Comparison of ENCODE assay signal across 14 cellular contexts in the genomic region with DNA sequence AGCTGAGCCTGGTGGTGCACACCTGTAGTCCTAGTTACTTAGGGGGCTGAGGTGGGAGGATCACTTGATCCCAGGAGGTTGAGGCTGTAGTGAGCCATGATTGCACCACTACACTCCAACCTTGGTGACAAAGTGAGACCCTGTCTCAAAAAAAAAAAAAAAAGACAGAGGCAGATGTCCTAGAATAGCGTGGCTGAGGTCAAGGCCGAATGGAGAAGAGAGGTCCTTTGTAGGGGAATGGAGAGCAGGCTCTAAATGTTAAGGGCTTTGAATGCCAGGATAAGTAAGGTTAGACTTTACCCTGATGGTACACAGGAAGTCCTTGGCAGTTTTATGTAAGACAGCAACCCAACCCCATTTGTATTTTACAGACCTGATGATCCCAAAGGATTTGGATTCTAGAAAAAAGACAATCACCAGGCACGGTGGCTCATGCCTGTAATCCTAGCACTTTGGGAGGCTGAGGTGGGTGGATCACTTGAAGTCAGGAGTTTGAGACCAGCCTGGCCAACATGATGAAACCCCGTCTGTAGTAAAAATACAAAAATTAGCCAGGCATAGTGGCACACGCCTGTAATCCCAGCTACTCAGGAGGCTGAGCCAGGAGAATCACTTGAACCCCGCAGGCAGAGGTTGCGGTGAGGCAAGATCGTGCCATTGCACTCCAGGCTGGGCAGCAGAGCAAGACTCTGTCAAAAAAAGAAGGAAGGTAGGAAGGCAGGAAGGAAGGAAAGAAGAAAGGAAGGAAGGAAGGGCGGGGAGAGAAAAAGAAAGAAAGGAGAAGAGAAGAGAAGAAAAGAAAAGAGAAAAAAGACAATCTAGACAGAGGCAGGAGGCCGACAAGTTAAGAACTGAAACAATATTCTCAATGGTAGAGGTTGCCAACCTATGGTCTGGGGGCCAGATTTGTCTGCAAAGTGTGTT. TPM values are rescaled to one million over a fixed set of nuclear protein-coding genes. Genes with fewer than 3 reads are reported as not detected.
DNase-seq lines count a peak whose midpoint lies in the region; ATAC-seq and TF ChIP-seq lines count a peak whose summit lies in the region.
"Had no signal": no experiment of that assay in that cellular context is flagged by ENCODE, and none has a peak within 500 bp of the region (broad histone marks: within the 10 kb centered on the region; RNA-seq: fewer than 3 reads in every experiment).

No MANE protein-coding gene starts in this region.

- H3K4me3 ChIP-seq in Karpas-422 (ENCODE audit: low read length) (peak overlapping the region; percentile 48), foreskin fibroblast (ENCODE audit: low read depth in 1 of 2, low read length in 2 of 2) (no peak overlapping the region)
- H3K4me3 ChIP-seq: smooth muscle cell had no signal

- peaks cover 12% of the 10 kb centered on the region for H3K79me2 ChIP-seq in Karpas-422 (ENCODE audit: low read length)

- no peak overlapping the region for H3K27ac ChIP-seq in Karpas-422 (ENCODE audit: low read length)

- H3K9me3 ChIP-seq in Karpas-422 (ENCODE audit: low read length) = no peaks in the 10 kb centered on the region

- POLR2A ChIA-PET in activated CD4-positive, alpha-beta T cell treated with anti-CD3 and anti-CD28 coated beads, Interleukin-2, amount 10 ng/mL, durations not matched to agents 7 days and 5 days (lab: Charles Lee) = no interaction called here

- no peaks in the 10 kb centered on the region for H3K9me2 ChIP-seq in Karpas-422 (replicated peaks; ENCODE audit: insufficient read depth, low read length)

- no peaks in the 10 kb centered on the region for H3K9me3 Mint-ChIP-seq in activated CD4-positive, alpha-beta T cell treated with anti-CD3 and anti-CD28 coated beads, Interleukin-2, amount 10 ng/mL, durations not matched to agents 7 days and 5 days
- no peaks in the 10 kb centered on the region for H3K9me3 Mint-ChIP-seq in effector memory CD8-positive, alpha-beta T cell
- H3K9me3 Mint-ChIP-seq in progenitor cell of endocrine pancreas (ENCODE audit: low read depth) = no peaks in the 10 kb centered on the region

- peaks cover 16% of the 10 kb centered on the region for H3K36me3 Mint-ChIP-seq in activated CD4-positive, alpha-beta T cell treated with anti-CD3 and anti-CD28 coated beads, Interleukin-2, amount 10 ng/mL, durations not matched to agents 7 days and 5 days (ENCODE audit: low read depth)
- peaks cover 7% of the 10 kb centered on the region for H3K36me3 Mint-ChIP-seq in effector memory CD8-positive, alpha-beta T cell (ENCODE audit: insufficient read depth)
- peaks cover 2% of the 10 kb centered on the region for H3K36me3 Mint-ChIP-seq in progenitor cell of endocrine pancreas (ENCODE audit: insufficient read depth)

- peaks cover 14% of the 10 kb centered on the region for H3K4me1 ChIP-seq in Karpas-422 (ENCODE audit: low read length)

- H4K20me1 ChIP-seq in Karpas-422 (ENCODE audit: insufficient read depth, low read depth, low read length) = no peaks in the 10 kb centered on the region

- peak overlapping the region; percentile 35 for H3K9ac ChIP-seq in Karpas-422 (ENCODE audit: low read length)

- TF ChIP-seq CTCF in progenitor cell of endocrine pancreas (IDR thresholded peaks at IDR 0.05; ENCODE audit: unreplicated experiment) (no peak), foreskin fibroblast (IDR thresholded peaks at IDR 0.05; ENCODE audit: low read depth, low read length) (no peak)

- H3K36me3 ChIP-seq in Karpas-422 (ENCODE audit: insufficient read depth, low read length) = no peaks in the 10 kb centered on the region

- H3K27me3 Mint-ChIP-seq in activated CD4-positive, alpha-beta T cell treated with anti-CD3 and anti-CD28 coated beads, Interleukin-2, amount 10 ng/mL, durations not matched to agents 7 days and 5 days = peaks cover 10% of the 10 kb centered on the region
- H3K27me3 Mint-ChIP-seq in effector memory CD8-positive, alpha-beta T cell = no peaks in the 10 kb centered on the region
- H3K27me3 Mint-ChIP-seq in progenitor cell of endocrine pancreas = no peaks in the 10 kb centered on the region

- CTCF ChIA-PET in activated CD4-positive, alpha-beta T cell treated with anti-CD3 and anti-CD28 coated beads, Interleukin-2, amount 10 ng/mL, durations not matched to agents 7 days and 5 days (lab: Charles Lee) = interaction anchor here (0.6 to 0.8 kb wide), 2 partner anchors 26 to 77 kb away, joined by 3 read pairs; no protein-coding TSS in a partner anchor

- no peak overlapping the region for H2AFZ ChIP-seq in Karpas-422 (ENCODE audit: low read length)

- ATAC-seq in effector memory CD8-positive, alpha-beta T cell (replicated peaks) = no peak
- ATAC-seq: left ventricle myocardium superior had no signal

- no peaks in the 10 kb centered on the region for H3K27me3 ChIP-seq in Karpas-422 (ENCODE audit: low read length)

- no peak for DNase-seq in activated CD4-positive, alpha-beta T cell treated with anti-CD3 and anti-CD28 coated beads, Interleukin-2, amount 10 ng/mL, durations not matched to agents 7 days and 5 days
- no peak for DNase-seq in activated CD4-positive, alpha-beta T cell treated with anti-CD3 and anti-CD28 coated beads, Interleukin-2, amount 50 U/mL, for 1 hour
- no peak for DNase-seq in Karpas-422
- DNase-seq in effector memory CD8-positive, alpha-beta T cell = no peak
- no peak for DNase-seq in progenitor cell of endocrine pancreas (ENCODE audit: low spot score, unreplicated experiment)
- no peak for DNase-seq in SHP77 (lab: John Stamatoyannopoulos, UW)
- DNase-seq in NCI-H2227 treated with DMSO at 0.1 percent for 48 hours (lab: John Stamatoyannopoulos, UW) = no peak
- DNase-seq in foreskin fibroblast = no peak
- DNase-seq: left ventricle myocardium superior, NCI-H1436, RPMI8226, substantia nigra, T-helper 9 cell had no signal

- peak overlapping the region; percentile 50 for H3K27ac Mint-ChIP-seq in activated CD4-positive, alpha-beta T cell treated with anti-CD3 and anti-CD28 coated beads, Interleukin-2, amount 10 ng/mL, durations not matched to agents 7 days and 5 days
- H3K27ac Mint-ChIP-seq in effector memory CD8-positive, alpha-beta T cell = peak overlapping the region in 1 of 2 donors; percentile 88
- H3K27ac Mint-ChIP-seq in progenitor cell of endocrine pancreas = no peak overlapping the region

- peaks cover 54% of the 10 kb centered on the region for H3K4me1 Mint-ChIP-seq in activated CD4-positive, alpha-beta T cell treated with anti-CD3 and anti-CD28 coated beads, Interleukin-2, amount 10 ng/mL, durations not matched to agents 7 days and 5 days
- peaks cover 45 to 50% of the 10 kb centered on the region in 2 donors for H3K4me1 Mint-ChIP-seq in effector memory CD8-positive, alpha-beta T cell (ENCODE audit: low read depth in 2 of 2)
- peaks cover 24% of the 10 kb centered on the region for H3K4me1 Mint-ChIP-seq in progenitor cell of endocrine pancreas (ENCODE audit: low read depth)

- peak overlapping the region; percentile 85 for H3K4me2 ChIP-seq in Karpas-422 (ENCODE audit: low read depth, low read length, poor library complexity, severe bottlenecking)
- H3K4me2 ChIP-seq: smooth muscle cell had no signal

- H3K4me3 Mint-ChIP-seq in activated CD4-positive, alpha-beta T cell treated with anti-CD3 and anti-CD28 coated beads, Interleukin-2, amount 10 ng/mL, durations not matched to agents 7 days and 5 days = peak overlapping the region; percentile 39
- peak overlapping the region; percentile 44 to 76 for H3K4me3 Mint-ChIP-seq in effector memory CD8-positive, alpha-beta T cell
- peak overlapping the region; percentile 50 for H3K4me3 Mint-ChIP-seq in progenitor cell of endocrine pancreas (ENCODE audit: low read depth)

RNA-seq across cellular contexts. Expression of gene SBK1, which starts 2.1 kb away (rescaled TPM):
- 10 to 100 TPM; 17.9 to 19.4 TPM for total RNA-seq in activated CD4-positive, alpha-beta T cell treated with anti-CD3 and anti-CD28 coated beads, Interleukin-2, amount 10 ng/mL, durations not matched to agents 7 days and 5 days
- total RNA-seq in Karpas-422 (2014; rRNA removed; shearing (Covaris generic); ENCODE audit: low replicate concordance) = 0.07 TPM in 2 replicates
- total RNA-seq in progenitor cell of endocrine pancreas = 89.4 and 91.2 TPM in 2 replicates

Comparison
In these comparisons a context has a peak if more than half of its experiments do, and no peak if none do; other contexts are left out.
1. RNA of gene SBK1, which starts 2.1 kb away (total RNA-seq): 89.4 to 91.2 TPM in progenitor cell of endocrine pancreas and 17.9 to 19.4 TPM in activated CD4-positive, alpha-beta T cell treated with anti-CD3 and anti-CD28 coated beads, Interleukin-2, amount 10 ng/mL, durations not matched to agents 7 days and 5 days; 0.07 TPM in Karpas-422; every median in the first group is over 10 times any median in the second.
2. Peak in every context shown above with its lines, with median percentiles within 50 percentile points of each other: H3K4me3 Mint-ChIP-seq.